Comparison of ENCODE assay signal across 1 cellular context in the genomic region with DNA sequence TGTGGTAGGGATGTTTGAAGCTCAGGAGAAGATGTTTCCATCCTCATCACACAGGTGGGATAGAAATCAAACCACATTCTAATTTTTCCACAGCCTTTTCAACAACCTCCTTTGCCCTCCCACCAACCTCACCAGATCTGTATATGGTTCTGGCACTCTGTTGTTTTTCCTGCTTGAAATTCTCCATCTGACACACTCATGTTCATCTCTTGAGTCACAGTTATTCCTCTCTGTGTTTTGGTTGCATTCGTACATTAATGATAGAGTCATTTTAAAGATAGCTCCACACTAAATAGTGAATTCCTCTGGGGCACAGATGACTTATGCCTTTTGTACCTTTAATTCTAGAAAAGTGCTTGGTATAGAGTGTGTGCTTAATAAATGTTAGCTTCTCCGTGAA.
TF ChIP-seq lines count a peak whose summit lies in the region.

No MANE protein-coding gene starts in this region.

TF ChIP-seq in H1, 55 proteins besides CTCF, POLR2A, EP300 and RAD21:
- TF ChIP-seq YY1 (IDR thresholded peaks at IDR 0.05; ENCODE audit: low read depth, low read length) (no peak), HDAC6 (IDR thresholded peaks at IDR 0.05; ENCODE audit: low read depth, low read length) (no peak), GTF2F1 (IDR thresholded peaks at IDR 0.05; ENCODE audit: borderline replicate concordance, low read depth, low read length) (no peak), CTBP2 (IDR thresholded peaks at IDR 0.05; ENCODE audit: borderline replicate concordance, insufficient read depth, insufficient read length, low read length) (no peak), NRF1 (IDR thresholded peaks at IDR 0.05; ENCODE audit: low read depth, low read length) (no peak), RXRA (IDR thresholded peaks at IDR 0.05; ENCODE audit: insufficient read depth, low read depth, low read length) (no peak), EZH2 (IDR thresholded peaks at IDR 0.05; ENCODE audit: low read depth, low read length, severe bottlenecking) (no peak), EGR1 (IDR thresholded peaks at IDR 0.05; ENCODE audit: borderline replicate concordance, low read depth, low read length) (no peak), GABPA (IDR thresholded peaks at IDR 0.05; ENCODE audit: borderline replicate concordance, insufficient read depth, low read length) (no peak), TAF7 (optimal IDR thresholded peaks at IDR 0.05; ENCODE audit: borderline replicate concordance, low read depth, low read length) (no peak), BCL11A (IDR thresholded peaks at IDR 0.05; ENCODE audit: low read depth in 2 of 2, low read length in 2 of 2) (no peak), CBX8 (IDR thresholded peaks at IDR 0.05; ENCODE audit: borderline replicate concordance, low read depth, low read length) (no peak), NANOG (IDR thresholded peaks at IDR 0.05; ENCODE audit: insufficient read depth, low read depth, low read length, poor library complexity, severe bottlenecking) (no peak), SIX5 (IDR thresholded peaks at IDR 0.05; ENCODE audit: low read depth, low read length) (no peak), ASH2L (IDR thresholded peaks at IDR 0.05; ENCODE audit: low read length) (no peak), CREB1 (IDR thresholded peaks at IDR 0.05) (no peak), SAP30 (IDR thresholded peaks at IDR 0.05; ENCODE audit: insufficient read depth, insufficient replicate concordance, low read length) (no peak), SP2 (IDR thresholded peaks at IDR 0.05; ENCODE audit: low read length) (no peak), CEBPB (IDR thresholded peaks at IDR 0.05; ENCODE audit: low read depth, low read length) (no peak)
- TF ChIP-seq, protein P1, sequence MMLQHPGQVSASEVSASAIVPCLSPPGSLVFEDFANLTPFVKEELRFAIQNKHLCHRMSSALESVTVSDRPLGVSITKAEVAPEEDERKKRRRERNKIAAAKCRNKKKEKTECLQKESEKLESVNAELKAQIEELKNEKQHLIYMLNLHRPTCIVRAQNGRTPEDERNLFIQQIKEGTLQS (IDR thresholded peaks at IDR 0.05; ENCODE audit: insufficient read depth, low read depth, low read length), result no peak
